8 cellular contexts compared by ENCODE assay signal in genomic region chr19:41352609-41353465, GRCh38. TPM values are rescaled to one million over a fixed set of nuclear protein-coding genes. Genes with fewer than 3 reads are reported as not detected.
DNase-seq lines count a peak whose midpoint lies in the region; ATAC-seq and TF ChIP-seq lines count a peak whose summit lies in the region.

No MANE protein-coding gene starts in this region.

- peak overlapping the region; percentile 87 for H2AFZ ChIP-seq in MM.1S (ENCODE audit: low read length)

- no peaks in the 10 kb centered on the region for H3K36me3 ChIP-seq in MM.1S (replicated peaks; ENCODE audit: insufficient read depth, low read length)
- H3K36me3 ChIP-seq in lung (ENCODE audit: control insufficient read depth in 2 of 2, insufficient read depth in 2 of 2, low read length in 2 of 2): no peaks in the 10 kb centered on the region

- peak overlapping the region; percentile 96 for H3K4me3 ChIP-seq in GM12865 (ENCODE audit: low read depth, low read length)
- peak overlapping the region; percentile 91 for H3K4me3 ChIP-seq in MM.1S (ENCODE audit: low read length)
- H3K4me3 ChIP-seq in dorsolateral prefrontal cortex: peak overlapping the region; percentile 33 to 75 (median 61)
- H3K4me3 ChIP-seq in lung: peak overlapping the region; percentile 85

- peak overlapping the region; percentile 96 for H3K4me2 ChIP-seq in MM.1S (ENCODE audit: low read depth, low read length)

- no peaks in the 10 kb centered on the region for H3K9me2 ChIP-seq in MM.1S (replicated peaks; ENCODE audit: insufficient read depth, low read length)

- peak overlapping the region; percentile 67 for H3K9ac ChIP-seq in MM.1S (ENCODE audit: low read length)

- H3K27ac ChIP-seq in MM.1S (ENCODE audit: low read length) (peak overlapping the region; percentile 32; the same call in 1 of the 2 replicates), dorsolateral prefrontal cortex (peak overlapping the region in 41 of 59 donors; percentile 13 to 86 (median 66)), lung (ENCODE audit: low read depth in 1 of 2, low read length in 1 of 2) (peak overlapping the region; percentile 83 to 85)

- H3K9me3 ChIP-seq in MM.1S (replicated peaks; ENCODE audit: insufficient read depth, low read length) (no peaks in the 10 kb centered on the region), lung (ENCODE audit: control insufficient read depth in 2 of 2, insufficient read depth in 1 of 2, low read length in 1 of 2) (peaks cover 0 to 2% of the 10 kb centered on the region in 2 donors)

- no peaks in the 10 kb centered on the region for H4K20me1 ChIP-seq in MM.1S (ENCODE audit: insufficient read depth, low read length)

- TF ChIP-seq CTCF in GM12865 (IDR thresholded peaks at IDR 0.05; ENCODE audit: insufficient read depth, low read depth, low read length, missing control alignments) (peak; percentile 75), MM.1S (IDR thresholded peaks at IDR 0.05; ENCODE audit: low read length) (peak; percentile 70), dorsolateral prefrontal cortex (IDR thresholded peaks at IDR 0.05 in 54 of 56, conservative IDR thresholded peaks at IDR 0.05 in 2 of 56; ENCODE audit: low read depth in 1 of 56, partially characterized antibody in 56 of 56) (peak in 39 of 56 donors; percentile 11 to 58 (median 37)), lung (IDR thresholded peaks at IDR 0.05; ENCODE audit: control extremely low read depth, extremely low read depth) (peak; percentile 3)

- intact Hi-C loops in dorsolateral prefrontal cortex (cut with DNase I): no loop called here

- WGBS in lung, 2 donors: 0 to 1% methylated on average over 71 of the region's 71 CpGs

- no peak for ATAC-seq in lung (ENCODE audit: insufficient read depth, low FRiP score)
- ATAC-seq in GM21423 (IDR thresholded peaks at IDR 0.05; ENCODE audit: unreplicated experiment): no peak

- peaks cover 8% of the 10 kb centered on the region; the same call in 1 of the 2 replicates for H3K4me1 ChIP-seq in MM.1S (ENCODE audit: low read length)
- peaks cover 0 to 18% of the 10 kb centered on the region in 2 donors for H3K4me1 ChIP-seq in lung (ENCODE audit: control insufficient read depth in 2 of 2, insufficient read depth in 2 of 2, low read length in 2 of 2)

- peaks cover 3% of the 10 kb centered on the region; the same call in 1 of the 2 replicates for H3K79me2 ChIP-seq in MM.1S (ENCODE audit: low read length)

- H3F3A ChIP-seq in MM.1S (ENCODE audit: insufficient read depth, low read length): peaks cover 11% of the 10 kb centered on the region

- H3K27me3 ChIP-seq in MM.1S (replicated peaks; ENCODE audit: insufficient read depth, low read length) (no peaks in the 10 kb centered on the region), dorsolateral prefrontal cortex (peaks cover 0 to 41% (median 16%) of the 10 kb centered on the region in 45 donors), lung (ENCODE audit: control insufficient read depth, insufficient read depth) (no peaks in the 10 kb centered on the region)

- DNase-seq in GM12865 (ENCODE audit: low read depth): peak; percentile 80
- peak; percentile 70 for DNase-seq in MM.1S
- DNase-seq in activated CD4-positive, alpha-beta T cell treated with anti-CD3 and anti-CD28 coated beads for 4 hours: peak; percentile 76 to 77
- DNase-seq in dorsolateral prefrontal cortex: peak in 3 of 10 donors; percentile 7 to 62 (median 44)
- peak; percentile 65 for DNase-seq in lung (ENCODE audit: low spot score)
- DNase-seq in stimulated activated CD8-positive, alpha-beta memory T cell treated with anti-CD3 and anti-CD28 coated beads, Interleukin-12 subunit alpha, Interleukin-12 subunit beta, amount 100 ng/mL, for 4 hours (ENCODE audit: low read depth): peak; percentile 68
- no peak for DNase-seq in SHP77 treated with DMSO at 0.1 percent for 48 hours (lab: John Stamatoyannopoulos, UW)

RNA-seq across cellular contexts. Expression of gene TGFB1, which starts 0.9 kb away (rescaled TPM):
- total RNA-seq in dorsolateral prefrontal cortex (10 to 100 TPM in 104 of 120 experiments, 1 to 10 TPM in 16; 4.3 to 34.6 (median 13.8) TPM), lung (10 to 100 TPM; 18.0 to 88.8 TPM)
- polyA plus RNA-seq in lung: 10 to 100 TPM; 27.8 to 67.3 TPM

RNA-seq across cellular contexts. Expression of gene B9D2, which starts 11.1 kb away (rescaled TPM):
- total RNA-seq in dorsolateral prefrontal cortex (10 to 100 TPM in 4 of 120 experiments, 1 to 10 TPM in 116; 3.0 to 12.9 (median 6.6) TPM), lung (10 to 100 TPM; 10.2 to 16.4 TPM)
- 10 to 100 TPM; 11.6 to 18.6 TPM for polyA plus RNA-seq in lung

RNA-seq across cellular contexts. Expression of gene TMEM91, which starts 23.5 kb away (rescaled TPM):
- total RNA-seq in dorsolateral prefrontal cortex: 10 to 100 TPM in 118 of 120 experiments, 1 to 10 TPM in 2; 8.6 to 26.9 (median 16.5) TPM
- total RNA-seq in lung: 10 to 100 TPM; 13.6 to 16.0 TPM
- 10 to 100 TPM; 18.0 to 39.8 TPM for polyA plus RNA-seq in lung

RNA-seq across cellular contexts. Expression of gene CCDC97, which starts 42.9 kb away (rescaled TPM):
- total RNA-seq in dorsolateral prefrontal cortex (10 to 100 TPM; 18.1 to 45.4 (median 26.0) TPM), lung (10 to 100 TPM; 19.7 to 39.9 TPM)
- polyA plus RNA-seq in lung: 10 to 100 TPM; 13.2 to 22.2 TPM

RNA-seq across cellular contexts. Expression of gene EXOSC5, which starts 44.3 kb away (rescaled TPM):
- total RNA-seq in dorsolateral prefrontal cortex (10 to 100 TPM; 11.5 to 29.1 (median 18.2) TPM), lung (10 to 100 TPM in 1 of 2 donors, 1 to 10 TPM in 1; 6.3 to 21.6 TPM)
- 10 to 100 TPM; 32.6 to 34.4 TPM for polyA plus RNA-seq in lung

Comparison
In these comparisons a context has a peak if more than half of its experiments do, and no peak if none do; other contexts are left out.
1. CTCF ChIP-seq: peak in every context shown above with its lines; median percentile 75 in GM12865; 70 in MM.1S; 37 in dorsolateral prefrontal cortex; 3 in lung.
2. H3K27ac ChIP-seq: peak in every context shown above with its lines; median percentile 84 in lung; 66 in dorsolateral prefrontal cortex; 32 in MM.1S.